Comparison of ENCODE assay signal across 1 cellular context in genomic region chr12:113388351-113388750, GRCh38.
A peak's percentile ranks its signal among the peaks of the same experiment; 100 is the strongest.
TF ChIP-seq lines count a peak whose summit lies in the region.

No MANE protein-coding gene starts in this region.

TF ChIP-seq in K562, 482 proteins besides CTCF, POLR2A, EP300 and RAD21:
- TF ChIP-seq EGR1 (conservative IDR thresholded peaks at IDR 0.05), result no peak
- TF ChIP-seq GMEB1 (CRISPR knock-in tag; IDR thresholded peaks at IDR 0.05), result no peak
- TF ChIP-seq LARP7 (IDR thresholded peaks at IDR 0.05), result no peak
- TF ChIP-seq CTCFL (IDR thresholded peaks at IDR 0.05; ENCODE audit: borderline replicate concordance, insufficient read depth, low read depth, low read length, poor library complexity, severe bottlenecking), result no peak
- TF ChIP-seq GTF2B (IDR thresholded peaks at IDR 0.05; ENCODE audit: extremely low read depth, insufficient read length), result no peak
- 0 out of 2 replicates have a peak, but pooled peaks have one; percentile 18 for TF ChIP-seq POLR2G (IDR thresholded peaks at IDR 0.05; ENCODE audit: low read depth, low read length)
- no peak for TF ChIP-seq ARID4B (CRISPR knock-in tag; IDR thresholded peaks at IDR 0.05)
TF ChIP-seq in K562: peak in this region for 1.
